Comparison of ENCODE assay signal across 8 cellular contexts in genomic region chr12:128969480-128970055, GRCh38.
DNase-seq lines count a peak whose midpoint lies in the region; ATAC-seq and TF ChIP-seq lines count a peak whose summit lies in the region.

No MANE protein-coding gene starts in this region.

- peak; percentile 69 for ATAC-seq in HG02943 (IDR thresholded peaks at IDR 0.05; ENCODE audit: low read depth, unreplicated experiment)
- peak; percentile 98 for ATAC-seq in left lung

- H3K9me3 ChIP-seq in A673 (ENCODE audit: low read depth, low read length, poor library complexity, severe bottlenecking) (no peaks in the 10 kb centered on the region), left lung (peaks cover 0 to 8% of the 10 kb centered on the region in 2 donors)

- TF ChIP-seq CTCF in A673 (conservative IDR thresholded peaks at IDR 0.05; ENCODE audit: low read depth, low read length): peak; percentile 49
- peak; percentile 82 for TF ChIP-seq CTCF in GM13976 (IDR thresholded peaks at IDR 0.05; ENCODE audit: borderline replicate concordance, control extremely low read depth, extremely low read depth, insufficient read depth, missing control alignments)
- TF ChIP-seq CTCF in left lung (IDR thresholded peaks at IDR 0.05): peak; percentile 12 to 22
- no peak for TF ChIP-seq CTCF in foreskin fibroblast (IDR thresholded peaks at IDR 0.05; ENCODE audit: low read depth, low read length)

- H3K27me3 Mint-ChIP-seq in activated T-helper 2 cell treated with anti-CD3 and anti-CD28 coated beads, Interferon-gamma antibody, Interleukin-2, Interleukin-4, amounts not matched to agents 10 μg/mL and 5 μg/mL and 100 μg/mL, durations not matched to agents 14 hours and 24 hours and 36 hours (ENCODE audit: low read depth): peaks cover 22% of the 10 kb centered on the region

- POLR2A ChIA-PET in A673 (lab: Charles Lee; ENCODE audit: low non-redundant PET): no interaction called here

- no TSS peak for BruUV-seq in A673 (replicated peaks; lab: Mats Ljungman, UMichigan)

- intact Hi-C loops in A673 (cut with micrococcal nuclease; ENCODE audit: unreplicated experiment): no loop called here
- intact Hi-C loops in activated T-helper 2 cell treated with anti-CD3 and anti-CD28 coated beads, Interferon-gamma antibody, Interleukin-2, Interleukin-4, amounts not matched to agents 10 μg/mL and 5 μg/mL and 100 μg/mL, durations not matched to agents 14 hours and 24 hours and 36 hours (cut with micrococcal nuclease): loop anchor here (2.0 kb wide), 1 partner anchor 941 kb away; no protein-coding TSS in a partner anchor
- intact Hi-C loops in left lung (cut with DNase I): no loop called here

- H3K27ac ChIP-seq in A673 (ENCODE audit: low read depth, low read length, poor library complexity, severe bottlenecking): no peak overlapping the region
- H3K27ac ChIP-seq in left lung: no peak overlapping the region

- no peak overlapping the region for H3K27ac Mint-ChIP-seq in activated T-helper 2 cell treated with anti-CD3 and anti-CD28 coated beads, Interferon-gamma antibody, Interleukin-2, Interleukin-4, amounts not matched to agents 10 μg/mL and 5 μg/mL and 100 μg/mL, durations not matched to agents 14 hours and 24 hours and 36 hours

- no peaks in the 10 kb centered on the region for H3K36me3 Mint-ChIP-seq in activated T-helper 2 cell treated with anti-CD3 and anti-CD28 coated beads, Interferon-gamma antibody, Interleukin-2, Interleukin-4, amounts not matched to agents 10 μg/mL and 5 μg/mL and 100 μg/mL, durations not matched to agents 14 hours and 24 hours and 36 hours (ENCODE audit: low read depth)

- DNase-seq in A673 (ENCODE audit: low spot score): peak; percentile 25
- peak; percentile 85 for DNase-seq in GM13976 (ENCODE audit: low spot score)
- peak; percentile 97 for DNase-seq in NCI-H2029 (lab: John Stamatoyannopoulos, UW)
- DNase-seq in activated T-helper 2 cell treated with anti-CD3 and anti-CD28 coated beads, Interferon-gamma antibody, Interleukin-2, Interleukin-4, amounts not matched to agents 10 μg/mL and 5 μg/mL and 100 μg/mL, durations not matched to agents 14 hours and 24 hours and 36 hours (ENCODE audit: low spot score): peak; percentile 15
- peak in 1 of 2 donors; percentile 82 for DNase-seq in left lung
- DNase-seq in NCI-H226: no peak
- no peak for DNase-seq in foreskin fibroblast

- H3K4me1 ChIP-seq in A673 (ENCODE audit: insufficient read depth, low read length, poor library complexity, severe bottlenecking) (no peaks in the 10 kb centered on the region), left lung (no peaks in the 10 kb centered on the region)

- H3K4me3 ChIP-seq in A673 (ENCODE audit: low read depth, low read length, poor library complexity, severe bottlenecking) (no peak overlapping the region), left lung (no peak overlapping the region), foreskin fibroblast (ENCODE audit: low read depth in 1 of 2, low read length in 2 of 2) (no peak overlapping the region)

- peaks cover 8% of the 10 kb centered on the region for H3K4me1 Mint-ChIP-seq in activated T-helper 2 cell treated with anti-CD3 and anti-CD28 coated beads, Interferon-gamma antibody, Interleukin-2, Interleukin-4, amounts not matched to agents 10 μg/mL and 5 μg/mL and 100 μg/mL, durations not matched to agents 14 hours and 24 hours and 36 hours (ENCODE audit: low read depth)

- in situ Hi-C loops in GM13976 (cut with MboI; ENCODE audit: low sequenced_read_pairs, unreplicated experiment): no loop called here

- CTCF ChIA-PET in A673 (lab: Charles Lee): no interaction called here

- no peaks in the 10 kb centered on the region for H3K9me3 Mint-ChIP-seq in activated T-helper 2 cell treated with anti-CD3 and anti-CD28 coated beads, Interferon-gamma antibody, Interleukin-2, Interleukin-4, amounts not matched to agents 10 μg/mL and 5 μg/mL and 100 μg/mL, durations not matched to agents 14 hours and 24 hours and 36 hours

- H3K27me3 ChIP-seq in A673 (replicated peaks; ENCODE audit: insufficient read depth, low read depth, low read length, poor library complexity) (peaks cover 5% of the 10 kb centered on the region), left lung (peaks cover 0 to 59% of the 10 kb centered on the region in 2 donors)

- H3K4me3 Mint-ChIP-seq in activated T-helper 2 cell treated with anti-CD3 and anti-CD28 coated beads, Interferon-gamma antibody, Interleukin-2, Interleukin-4, amounts not matched to agents 10 μg/mL and 5 μg/mL and 100 μg/mL, durations not matched to agents 14 hours and 24 hours and 36 hours (ENCODE audit: low read depth): no peak overlapping the region

- no peaks in the 10 kb centered on the region for H3K36me3 ChIP-seq in A673 (ENCODE audit: insufficient read depth, low read length, poor library complexity, severe bottlenecking)
- H3K36me3 ChIP-seq in left lung: peaks cover 0 to 14% of the 10 kb centered on the region in 2 donors

Comparison
In these comparisons a context has a peak if more than half of its experiments do, and no peak if none do; other contexts are left out.
1. DNase-seq: peak in A673 (single experiment), GM13976 (single experiment), NCI-H2029 (single experiment) and activated T-helper 2 cell treated with anti-CD3 and anti-CD28 coated beads, Interferon-gamma antibody, Interleukin-2, Interleukin-4, amounts not matched to agents 10 μg/mL and 5 μg/mL and 100 μg/mL, durations not matched to agents 14 hours and 24 hours and 36 hours (single experiment); none in NCI-H226 (single experiment) and foreskin fibroblast (0 of 2).